Comparison of ENCODE assay signal across 28 cellular contexts in genomic region chr7:103423467-103424179, GRCh38. TPM values are rescaled to one million over a fixed set of nuclear protein-coding genes. Genes with fewer than 3 reads are reported as not detected.
"Had no signal": no experiment of that assay in that cellular context is flagged by ENCODE, and none has a peak within 500 bp of the region (broad histone marks: within the 10 kb centered on the region; RNA-seq: fewer than 3 reads in every experiment).

No MANE protein-coding gene starts in this region.

- H3K27me3 ChIP-seq: left lung, pancreas, sigmoid colon, spleen, tibial nerve, uterus had no signal

- ATAC-seq: left colon; left lung; lower lobe of right lung; naive thymus-derived CD8-positive, alpha-beta T cell; pancreas; right cardiac atrium; stimulated activated memory B cell treated with anti-CD40 and anti-IgM and Interleukin-4, amounts not matched to agents 10 μg/mL and 1 μg/mL and 100 μg/mL, for 72 hours; stimulated activated naive CD8-positive, alpha-beta T cell treated with anti-CD3 and anti-CD28 coated beads, Interleukin-15, amount 100 ng/mL, for 72 hours had no signal

- FAIRE-seq: islet of Langerhans, kidney, pancreas, small intestine had no signal

- H3K4me1 ChIP-seq: left lung, lower lobe of right lung, pancreas, prostate gland, sigmoid colon, spleen, tibial nerve, uterus had no signal

- H3K4me3 ChIP-seq: left lung, lower lobe of right lung, pancreas, prostate gland, sigmoid colon, spleen, tibial nerve, uterus had no signal

- H3K9me3 ChIP-seq: left lung, lower lobe of right lung, pancreas, prostate gland, sigmoid colon, spleen, tibial nerve, uterus had no signal

- H3K36me3 ChIP-seq: left lung, lower lobe of right lung, pancreas, prostate gland, sigmoid colon, spleen, tibial nerve, uterus had no signal

- DNase-seq: immature natural killer cell; kidney; left colon; left lung; lower lobe of right lung; mammary epithelial cell; mesenchymal stem cell; naive thymus-derived CD8-positive, alpha-beta T cell; nucleus accumbens; pancreas; posterior cingulate gyrus; retina; right cardiac atrium; sigmoid colon; small intestine; spleen; stimulated activated CD4-positive, alpha-beta T cell treated with anti-CD3 and anti-CD28 coated beads, Interleukin-4, amount 100 ng/mL, for 24 hours; stimulated activated naive CD4-positive, alpha-beta T cell treated with Interleukin-2 at 50 U/mL for 16 hours; stimulated activated naive CD8-positive, alpha-beta T cell treated with anti-CD3 and anti-CD28 coated beads, Interleukin-15, amount 100 ng/mL, for 72 hours; substantia nigra; uterus had no signal

- H3K27ac ChIP-seq: left lung, lower lobe of right lung, pancreas, prostate gland, sigmoid colon, spleen, tibial nerve, uterus had no signal

RNA-seq across cellular contexts. Expression of gene SLC26A5, which starts 22.4 kb away (rescaled TPM):
- total RNA-seq: mammary epithelial cell; naive thymus-derived CD8-positive, alpha-beta T cell; neural crest cell; osteoblast; right cardiac atrium; temporal lobe had no signal
- polyA plus RNA-seq: immature natural killer cell; mammary epithelial cell; naive thymus-derived CD8-positive, alpha-beta T cell had no signal
